ENCODE assay signal across 32 cellular contexts in genomic region chr11:134478176-134478575, GRCh38.
"Had no signal": no experiment of that assay in that cellular context is flagged by ENCODE, and none has a peak within 500 bp of the region (broad histone marks: within the 10 kb centered on the region; RNA-seq: fewer than 3 reads in every experiment).

No MANE protein-coding gene starts in this region.

- H3K27me3 ChIP-seq: brain microvascular endothelial cell, SJSA1 had no signal

- H3K4me1 Mint-ChIP-seq: activated CD4-positive, alpha-beta memory T cell treated with anti-CD3 and anti-CD28 coated beads, Interleukin-2, amount 10 ng/mL, durations not matched to agents 7 days and 5 days; activated naive CD8-positive, alpha-beta T cell treated with anti-CD3 and anti-CD28 coated beads for 36 hours; central memory CD8-positive, alpha-beta T cell had no signal

- H3K36me3 ChIP-seq: brain microvascular endothelial cell, SJSA1 had no signal

- H3K9me3 Mint-ChIP-seq: activated CD4-positive, alpha-beta memory T cell treated with anti-CD3 and anti-CD28 coated beads, Interleukin-2, amount 10 ng/mL, durations not matched to agents 7 days and 5 days; activated naive CD8-positive, alpha-beta T cell treated with anti-CD3 and anti-CD28 coated beads for 36 hours; central memory CD8-positive, alpha-beta T cell; T-helper 1 cell treated with Interleukin-12 subunit alpha and Interleukin-12 subunit beta and Interleukin-4 antibody, amounts not matched to agents 30 μg/mL and 1 μg/mL, for 36 hours had no signal

- H3K4me3 Mint-ChIP-seq: activated CD4-positive, alpha-beta memory T cell treated with anti-CD3 and anti-CD28 coated beads, Interleukin-2, amount 10 ng/mL, durations not matched to agents 7 days and 5 days; activated CD8-positive, alpha-beta memory T cell treated with anti-CD3 and anti-CD28 coated beads, Interleukin-2, amount 10 ng/mL, durations not matched to agents 7 days and 5 days; activated naive CD8-positive, alpha-beta T cell treated with anti-CD3 and anti-CD28 coated beads for 36 hours; central memory CD8-positive, alpha-beta T cell; T-helper 1 cell treated with Interleukin-12 subunit alpha and Interleukin-12 subunit beta and Interleukin-4 antibody, amounts not matched to agents 30 μg/mL and 1 μg/mL, for 36 hours had no signal

- H3K4me2 ChIP-seq: SK-N-SH had no signal

- H3K27ac Mint-ChIP-seq: activated CD4-positive, alpha-beta memory T cell treated with anti-CD3 and anti-CD28 coated beads, Interleukin-2, amount 10 ng/mL, durations not matched to agents 7 days and 5 days; activated CD8-positive, alpha-beta memory T cell treated with anti-CD3 and anti-CD28 coated beads, Interleukin-2, amount 10 ng/mL, durations not matched to agents 7 days and 5 days; activated naive CD8-positive, alpha-beta T cell treated with anti-CD3 and anti-CD28 coated beads for 36 hours; T-helper 1 cell treated with Interleukin-12 subunit alpha and Interleukin-12 subunit beta and Interleukin-4 antibody, amounts not matched to agents 30 μg/mL and 1 μg/mL, for 36 hours had no signal

- H3K27ac ChIP-seq: brain microvascular endothelial cell, SJSA1, VCaP had no signal

- H3K4me1 ChIP-seq: SJSA1 had no signal

- DNase-seq: activated CD4-positive, alpha-beta memory T cell treated with anti-CD3 and anti-CD28 coated beads, Interleukin-2, amount 10 ng/mL, durations not matched to agents 7 days and 5 days; activated CD4-positive, alpha-beta T cell treated with anti-CD3 and anti-CD28 coated beads for 1 hour; activated CD4-positive, alpha-beta T cell treated with anti-CD3 and anti-CD28 coated beads for 48 hours; activated CD4-positive, CD25-positive, alpha-beta regulatory T cell; activated CD8-positive, alpha-beta memory T cell treated with anti-CD3 and anti-CD28 coated beads for 24 hours; activated CD8-positive, alpha-beta memory T cell treated with anti-CD3 and anti-CD28 coated beads, Interleukin-2, amount 10 ng/mL, durations not matched to agents 7 days and 5 days; activated CD8-positive, alpha-beta memory T cell treated with anti-CD3 and anti-CD28 coated beads, Interleukin-2, amount 50 U/mL, for 48 hours; activated effector memory CD4-positive, alpha-beta T cell treated with anti-CD3 and anti-CD28 coated beads, Interleukin-2, amount 50 U/mL, for 16 hours; activated naive CD4-positive, alpha-beta T cell; activated naive CD4-positive, alpha-beta T cell treated with anti-CD3 and anti-CD28 coated beads, Interleukin-2, amount 50 U/mL, for 16 hours; activated naive CD8-positive, alpha-beta T cell treated with anti-CD3 and anti-CD28 coated beads for 36 hours; activated T-cell treated with anti-CD3 and anti-CD28 coated beads, Interleukin-2, amount 50 U/mL, for 48 hours; amniotic stem cell; aorta; brain microvascular endothelial cell; NCI-H1092 treated with DMSO at 0.1 percent for 48 hours; NCI-H1417; NCI-H1930; NCI-H2081 treated with DMSO at 0.1 percent for 48 hours; NCI-H226; NCI-H446 treated with DMSO at 0.1 percent for 48 hours; NCI-H524; NCI-H69; NCI-H82; SHP77 treated with DMSO at 0.1 percent for 48 hours had no signal

- H3K9me2 ChIP-seq: SK-N-SH had no signal

- ATAC-seq: activated CD8-positive, alpha-beta memory T cell treated with anti-CD3 and anti-CD28 coated beads, Interleukin-2, amount 10 ng/mL, durations not matched to agents 7 days and 5 days; K562; Panc1 had no signal

- H3K36me3 Mint-ChIP-seq: activated CD8-positive, alpha-beta memory T cell treated with anti-CD3 and anti-CD28 coated beads, Interleukin-2, amount 10 ng/mL, durations not matched to agents 7 days and 5 days; activated naive CD8-positive, alpha-beta T cell treated with anti-CD3 and anti-CD28 coated beads for 36 hours had no signal

- H3K4me3 ChIP-seq: K562, SJSA1 had no signal
